In the genomic region with DNA sequence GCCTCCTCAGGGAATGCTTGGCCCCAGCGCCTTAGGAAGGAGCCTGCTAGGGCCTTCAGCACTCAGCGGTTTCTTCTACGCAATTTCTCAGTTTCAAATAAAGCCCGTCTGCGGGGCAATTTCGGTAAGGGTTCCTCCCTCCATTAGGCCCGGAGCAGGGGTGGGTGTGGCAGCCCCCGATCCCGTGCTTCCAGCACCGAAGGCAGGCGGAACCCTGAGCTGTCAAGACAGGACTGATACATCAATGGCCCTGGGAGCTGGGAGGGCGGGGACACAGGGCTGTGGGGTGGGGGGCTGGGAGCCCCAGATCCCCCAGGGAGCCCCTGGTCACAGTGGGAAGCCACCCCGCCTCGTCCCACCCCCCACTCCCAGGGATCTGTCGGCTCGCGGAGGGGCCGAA, we compare ENCODE assay signal across 1 cellular context.
TF ChIP-seq lines count a peak whose summit lies in the region.

No MANE protein-coding gene starts in this region.

TF ChIP-seq in K562, 482 proteins besides CTCF, POLR2A, EP300 and RAD21:
- TF ChIP-seq MTA3 (IDR thresholded peaks at IDR 0.05; ENCODE audit: borderline replicate concordance) (0 out of 2 replicates have a peak, but pooled peaks have one; percentile 16), HLTF (IDR thresholded peaks at IDR 0.05) (no peak), BRF2 (IDR thresholded peaks at IDR 0.05; ENCODE audit: borderline replicate concordance, insufficient read depth, insufficient read length) (no peak), MNT (conservative IDR thresholded peaks at IDR 0.05) (0 out of 4 replicates have a peak, but pooled peaks of 1 of the 2 experiments have one; percentile 20), BHLHE40 (IDR thresholded peaks at IDR 0.05; ENCODE audit: low read length) (peak; percentile 65), HDAC1 (IDR thresholded peaks at IDR 0.05) (peak in 1 of 2 experiments; percentile 32; a peak in 1 of 4 replicates), HNRNPK (IDR thresholded peaks at IDR 0.05; ENCODE audit: low read depth, low read length, poor library complexity, severe bottlenecking) (no peak), FOXK2 (conservative IDR thresholded peaks at IDR 0.05 in 1 of 2, IDR thresholded peaks at IDR 0.05 in 1 of 2; ENCODE audit: low read depth in 2 of 2) (no peak), RBM25 (IDR thresholded peaks at IDR 0.05; ENCODE audit: low read depth, low read length, severe bottlenecking) (no peak), GTF2A2 (tag; IDR thresholded peaks at IDR 0.05) (no peak), ZBTB7A (IDR thresholded peaks at IDR 0.05; ENCODE audit: borderline replicate concordance, control insufficient read depth, low read depth, low read length) (0 out of 2 replicates have a peak, but pooled peaks have one; percentile 11), FOXP1 (CRISPR knock-in tag; IDR thresholded peaks at IDR 0.05) (no peak), FOXJ2 (tag; IDR thresholded peaks at IDR 0.05) (no peak), TBP (optimal IDR thresholded peaks at IDR 0.05; ENCODE audit: low read depth, low read length) (peak; percentile 6), ZNF589 (CRISPR knock-in tag; IDR thresholded peaks at IDR 0.05; ENCODE audit: low read depth) (no peak), NR4A1 (CRISPR knock-in tag; IDR thresholded peaks at IDR 0.05) (no peak), NR4A1 (tag; IDR thresholded peaks at IDR 0.05) (no peak)
